Comparison of ENCODE assay signal across 26 cellular contexts in the genomic region with DNA sequence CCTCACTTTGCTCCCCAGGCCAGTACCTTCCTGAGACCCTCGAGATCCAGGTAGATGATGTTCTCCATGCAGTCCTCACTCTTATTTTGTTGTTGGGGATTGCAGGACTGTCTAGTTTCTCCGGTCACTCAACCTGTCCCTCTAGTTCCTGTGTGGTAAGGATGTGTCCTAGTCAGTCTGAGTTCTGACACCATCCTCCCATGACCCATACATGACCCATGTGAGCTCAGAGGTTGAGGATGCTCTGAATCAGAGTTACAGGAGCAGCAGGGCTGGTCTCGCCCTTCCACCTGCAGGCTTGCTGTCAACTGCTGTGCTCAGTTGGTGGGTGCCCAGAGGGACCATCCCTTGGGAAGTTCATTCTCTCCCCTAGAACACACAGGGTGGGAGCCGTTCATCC. TPM values are rescaled to one million over a fixed set of nuclear protein-coding genes. Genes with fewer than 3 reads are reported as not detected.
DNase-seq lines count a peak whose midpoint lies in the region; ATAC-seq, FAIRE-seq and TF ChIP-seq lines count a peak whose summit lies in the region.
"Had no signal": no experiment of that assay in that cellular context is flagged by ENCODE, and none has a peak within 500 bp of the region (broad histone marks: within the 10 kb centered on the region; RNA-seq: fewer than 3 reads in every experiment).

No MANE protein-coding gene starts in this region.

- H3K9me3 Mint-ChIP-seq in stimulated activated effector memory CD8-positive, alpha-beta T cell treated with anti-CD3 and anti-CD28 coated beads, Interleukin-12 subunit alpha, Interleukin-12 subunit beta, amount 100 ng/mL, for 72 hours = no peaks in the 10 kb centered on the region
- no peaks in the 10 kb centered on the region for H3K9me3 Mint-ChIP-seq in activated CD8-positive, alpha-beta T cell treated with anti-CD3 and anti-CD28 coated beads, Interleukin-2, amount 10 ng/mL, durations not matched to agents 7 days and 5 days (ENCODE audit: insufficient read depth)
- H3K9me3 Mint-ChIP-seq: CD4-positive, alpha-beta T cell had no signal

- H3K27me3 ChIP-seq in bronchial epithelial cell (ENCODE audit: control insufficient read depth, insufficient read depth, low read length) = no peaks in the 10 kb centered on the region
- no peaks in the 10 kb centered on the region for H3K27me3 ChIP-seq in esophagus squamous epithelium
- H3K27me3 ChIP-seq: BE2C; BLaER1 treated with 17β-estradiol and CSF1 and Interleukin-3, amounts not matched to agents 10 nM and 100 nM had no signal

- ATAC-seq in stimulated activated effector memory CD8-positive, alpha-beta T cell treated with anti-CD3 and anti-CD28 coated beads, Interleukin-12 subunit alpha, Interleukin-12 subunit beta, amount 100 ng/mL, for 72 hours = peak; percentile 62
- ATAC-seq in activated CD8-positive, alpha-beta T cell treated with anti-CD3 and anti-CD28 coated beads, Interleukin-2, amount 10 ng/mL, durations not matched to agents 7 days and 5 days = no peak
- ATAC-seq: A549, GM12878 had no signal

- 64 to 72% methylated on average over 2 to 4 of the region's 4 CpGs for WGBS in esophagus squamous epithelium, 2 donors

- H3K4me1 Mint-ChIP-seq in stimulated activated effector memory CD8-positive, alpha-beta T cell treated with anti-CD3 and anti-CD28 coated beads, Interleukin-12 subunit alpha, Interleukin-12 subunit beta, amount 100 ng/mL, for 72 hours = no peaks in the 10 kb centered on the region
- peaks cover 1% of the 10 kb centered on the region for H3K4me1 Mint-ChIP-seq in activated CD8-positive, alpha-beta T cell treated with anti-CD3 and anti-CD28 coated beads, Interleukin-2, amount 10 ng/mL, durations not matched to agents 7 days and 5 days (ENCODE audit: low read depth)
- H3K4me1 Mint-ChIP-seq: CD14-positive monocyte; CD8-positive, alpha-beta memory T cell had no signal

- H3K36me3 ChIP-seq in bronchial epithelial cell (ENCODE audit: control insufficient read depth, insufficient read depth, low read length) (no peaks in the 10 kb centered on the region), esophagus squamous epithelium (no peaks in the 10 kb centered on the region)
- H3K36me3 ChIP-seq: BE2C; BLaER1 treated with 17β-estradiol and CSF1 and Interleukin-3, amounts not matched to agents 10 nM and 100 nM had no signal

- H3K27ac ChIP-seq in esophagus squamous epithelium = peak overlapping the region in 3 of 4 donors; percentile 39 to 80 (median 48)
- H3K27ac ChIP-seq: A549; BLaER1 treated with 17β-estradiol and CSF1 and Interleukin-3, amounts not matched to agents 10 nM and 100 nM had no signal

- POLR2A ChIA-PET in activated CD8-positive, alpha-beta T cell treated with anti-CD3 and anti-CD28 coated beads, Interleukin-2, amount 10 ng/mL, durations not matched to agents 7 days and 5 days (lab: Charles Lee) = no interaction called here

- H3K4me3 Mint-ChIP-seq in stimulated activated effector memory CD8-positive, alpha-beta T cell treated with anti-CD3 and anti-CD28 coated beads, Interleukin-12 subunit alpha, Interleukin-12 subunit beta, amount 100 ng/mL, for 72 hours = no peak overlapping the region
- H3K4me3 Mint-ChIP-seq in activated CD8-positive, alpha-beta T cell treated with anti-CD3 and anti-CD28 coated beads, Interleukin-2, amount 10 ng/mL, durations not matched to agents 7 days and 5 days = no peak overlapping the region
- H3K4me3 Mint-ChIP-seq: CD14-positive monocyte; CD4-positive, alpha-beta T cell; CD8-positive, alpha-beta memory T cell had no signal

- DNase-seq in bronchial epithelial cell (ENCODE audit: low read depth) = peak; percentile 32
- peak; percentile 36 for DNase-seq in epithelial cell of esophagus (ENCODE audit: low read depth)
- DNase-seq in esophagus squamous epithelium (lab: John Stamatoyannopoulos, UW) = no peak
- no peak for DNase-seq in stimulated activated effector memory CD8-positive, alpha-beta T cell treated with anti-CD3 and anti-CD28 coated beads, Interleukin-12 subunit alpha, Interleukin-12 subunit beta, amount 100 ng/mL, for 72 hours (ENCODE audit: low spot score in 2 of 2)
- no peak for DNase-seq in activated CD8-positive, alpha-beta T cell treated with anti-CD3 and anti-CD28 coated beads, Interleukin-2, amount 10 ng/mL, durations not matched to agents 7 days and 5 days
- no peak for DNase-seq in activated effector memory CD4-positive, alpha-beta T cell treated with anti-CD3 and anti-CD28 coated beads, Interleukin-2, amount 50 U/mL, for 16 hours
- DNase-seq in activated CD4-positive, CD25-positive, alpha-beta regulatory T cell treated with anti-CD3 and anti-CD28 coated beads, Interleukin-2, amount 50 U/mL, for 72 hours = no peak
- DNase-seq: 8988T; ACHN; AML-193; BE2C; CD4-positive, alpha-beta T cell; CD8-positive, alpha-beta memory T cell; DMS 273 treated with DMSO at 0.1 percent for 48 hours; DMS79; EL; GDM1; GOT3; H7; HCEC 1CT had no signal

- CTCF ChIA-PET in activated CD8-positive, alpha-beta T cell treated with anti-CD3 and anti-CD28 coated beads, Interleukin-2, amount 10 ng/mL, durations not matched to agents 7 days and 5 days (lab: Charles Lee) = no interaction called here

- no peak overlapping the region for H3K4me3 ChIP-seq in bronchial epithelial cell (ENCODE audit: low read depth, low read length)
- H3K4me3 ChIP-seq in epithelial cell of esophagus (ENCODE audit: low read length) = no peak overlapping the region
- no peak overlapping the region for H3K4me3 ChIP-seq in esophagus squamous epithelium
- H3K4me3 ChIP-seq: A549; BLaER1 treated with 17β-estradiol and CSF1 and Interleukin-3, amounts not matched to agents 10 nM and 100 nM; GM12878 had no signal

- TF ChIP-seq POLR2A in esophagus squamous epithelium (IDR thresholded peaks at IDR 0.05) = no peak

- H3K4me1 ChIP-seq in esophagus squamous epithelium = peaks cover 0 to 26% (median 0%) of the 10 kb centered on the region in 3 donors
- H3K4me1 ChIP-seq: A549, BE2C had no signal

- no peaks in the 10 kb centered on the region for H3K36me3 Mint-ChIP-seq in stimulated activated effector memory CD8-positive, alpha-beta T cell treated with anti-CD3 and anti-CD28 coated beads, Interleukin-12 subunit alpha, Interleukin-12 subunit beta, amount 100 ng/mL, for 72 hours
- no peaks in the 10 kb centered on the region for H3K36me3 Mint-ChIP-seq in activated CD8-positive, alpha-beta T cell treated with anti-CD3 and anti-CD28 coated beads, Interleukin-2, amount 10 ng/mL, durations not matched to agents 7 days and 5 days (ENCODE audit: low read depth)
- H3K36me3 Mint-ChIP-seq: CD14-positive monocyte had no signal

- TF ChIP-seq CTCF in bronchial epithelial cell (IDR thresholded peaks at IDR 0.05; ENCODE audit: insufficient read depth, low read length, severe bottlenecking) = no peak
- TF ChIP-seq CTCF in epithelial cell of esophagus (IDR thresholded peaks at IDR 0.05; ENCODE audit: insufficient read depth, low read depth, low read length, missing control alignments) = no peak
- TF ChIP-seq CTCF in esophagus squamous epithelium (IDR thresholded peaks at IDR 0.05) = no peak

- intact Hi-C loops in esophagus squamous epithelium (cut with DNase I) = no loop called here

- H3K27ac Mint-ChIP-seq in stimulated activated effector memory CD8-positive, alpha-beta T cell treated with anti-CD3 and anti-CD28 coated beads, Interleukin-12 subunit alpha, Interleukin-12 subunit beta, amount 100 ng/mL, for 72 hours = no peak overlapping the region
- no peak overlapping the region for H3K27ac Mint-ChIP-seq in activated CD8-positive, alpha-beta T cell treated with anti-CD3 and anti-CD28 coated beads, Interleukin-2, amount 10 ng/mL, durations not matched to agents 7 days and 5 days
- H3K27ac Mint-ChIP-seq: CD14-positive monocyte; CD4-positive, alpha-beta T cell; CD8-positive, alpha-beta memory T cell had no signal

- H3K9me3 ChIP-seq in esophagus squamous epithelium = no peaks in the 10 kb centered on the region
- H3K9me3 ChIP-seq: A549, BE2C had no signal

- peak; percentile 97 for FAIRE-seq in bronchial epithelial cell (lab: Jason Lieb, UNC)
- FAIRE-seq: A549, D721Med, GM12878, GM18507 had no signal

- peaks cover 2% of the 10 kb centered on the region for H3K27me3 Mint-ChIP-seq in activated CD8-positive, alpha-beta T cell treated with anti-CD3 and anti-CD28 coated beads, Interleukin-2, amount 10 ng/mL, durations not matched to agents 7 days and 5 days (ENCODE audit: low read depth)
- H3K27me3 Mint-ChIP-seq: CD4-positive, alpha-beta T cell had no signal

RNA-seq across cellular contexts. Expression of a gene that starts 11.9 kb away (rescaled TPM):
- total RNA-seq in bronchial epithelial cell (not detected in 2 replicates), esophagus squamous epithelium (not detected)
- total RNA-seq in activated CD8-positive, alpha-beta T cell treated with anti-CD3 and anti-CD28 coated beads, Interleukin-2, amount 10 ng/mL, durations not matched to agents 7 days and 5 days = not detected
- total RNA-seq: CD4-positive, alpha-beta T cell; CD8-positive, alpha-beta memory T cell; GM12878; H7 had no signal

RNA-seq across cellular contexts. Expression of a gene that starts 26.4 kb away (rescaled TPM):
- total RNA-seq in bronchial epithelial cell (not detected in 2 replicates), esophagus squamous epithelium (not detected)
- total RNA-seq in activated CD8-positive, alpha-beta T cell treated with anti-CD3 and anti-CD28 coated beads, Interleukin-2, amount 10 ng/mL, durations not matched to agents 7 days and 5 days = not detected
- total RNA-seq: CD4-positive, alpha-beta T cell; CD8-positive, alpha-beta memory T cell; GM12878; H7 had no signal

RNA-seq across cellular contexts. Expression of a gene that starts 39.6 kb away (rescaled TPM):
- total RNA-seq in bronchial epithelial cell = not detected in 2 replicates
- total RNA-seq in esophagus squamous epithelium = not detected
- total RNA-seq in activated CD8-positive, alpha-beta T cell treated with anti-CD3 and anti-CD28 coated beads, Interleukin-2, amount 10 ng/mL, durations not matched to agents 7 days and 5 days = not detected
- total RNA-seq: CD4-positive, alpha-beta T cell; CD8-positive, alpha-beta memory T cell; GM12878; H7 had no signal

RNA-seq across cellular contexts. Expression of a gene that starts 57.8 kb away (rescaled TPM):
- total RNA-seq in bronchial epithelial cell (9.9 and 10.8 TPM in 2 replicates), esophagus squamous epithelium (10 to 100 TPM in 1 of 4 donors, 1 to 10 TPM in 3; 7.7 to 16.0 (median 8.7) TPM)
- 10 to 100 TPM; 15.6 to 18.7 TPM for total RNA-seq in activated CD8-positive, alpha-beta T cell treated with anti-CD3 and anti-CD28 coated beads, Interleukin-2, amount 10 ng/mL, durations not matched to agents 7 days and 5 days

Comparison
In these comparisons a context has a peak if more than half of its experiments do, and no peak if none do; other contexts are left out.
1. DNase-seq: peak in bronchial epithelial cell (single experiment) and epithelial cell of esophagus (single experiment); none in esophagus squamous epithelium (single experiment), stimulated activated effector memory CD8-positive, alpha-beta T cell treated with anti-CD3 and anti-CD28 coated beads, Interleukin-12 subunit alpha, Interleukin-12 subunit beta, amount 100 ng/mL, for 72 hours (0 of 2), activated CD8-positive, alpha-beta T cell treated with anti-CD3 and anti-CD28 coated beads, Interleukin-2, amount 10 ng/mL, durations not matched to agents 7 days and 5 days (single experiment), activated effector memory CD4-positive, alpha-beta T cell treated with anti-CD3 and anti-CD28 coated beads, Interleukin-2, amount 50 U/mL, for 16 hours (single experiment) and activated CD4-positive, CD25-positive, alpha-beta regulatory T cell treated with anti-CD3 and anti-CD28 coated beads, Interleukin-2, amount 50 U/mL, for 72 hours (single experiment).